Comparison of ENCODE assay signal across 10 cellular contexts in the genomic region with DNA sequence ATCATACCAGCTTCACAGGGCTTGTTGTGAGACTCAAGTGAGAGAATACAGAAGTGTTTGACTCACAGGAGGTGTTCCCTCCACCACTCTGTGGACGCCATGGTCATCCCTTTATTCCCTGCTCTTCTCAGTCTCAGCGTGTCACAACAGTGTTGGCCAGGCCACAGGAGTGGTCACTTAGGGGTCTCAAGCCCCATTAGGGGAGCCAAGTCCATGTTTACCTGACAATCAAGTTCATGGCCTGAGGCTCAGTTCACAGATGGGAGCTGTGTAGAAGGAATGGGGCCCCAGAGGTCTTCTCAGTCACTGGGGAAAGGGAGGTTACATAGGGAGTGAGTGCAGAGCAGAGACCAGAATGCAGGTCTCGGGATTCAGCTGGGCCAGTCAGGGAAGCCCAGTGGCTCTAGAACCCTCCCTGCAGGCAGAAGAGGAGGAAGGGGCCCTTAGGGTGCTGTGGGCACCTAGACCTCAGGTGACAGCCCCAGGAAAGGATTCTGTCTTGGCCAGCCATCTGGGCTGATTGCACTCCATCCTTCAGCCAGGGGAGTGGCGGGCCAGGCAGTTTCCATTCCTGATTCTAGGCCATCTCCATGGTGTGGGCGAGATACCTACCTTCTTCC. TPM values are rescaled to one million over a fixed set of nuclear protein-coding genes. Genes with fewer than 3 reads are reported as not detected.
DNase-seq lines count a peak whose midpoint lies in the region; ATAC-seq and TF ChIP-seq lines count a peak whose summit lies in the region.
"Had no signal": no experiment of that assay in that cellular context is flagged by ENCODE, and none has a peak within 500 bp of the region (broad histone marks: within the 10 kb centered on the region; RNA-seq: fewer than 3 reads in every experiment).

No MANE protein-coding gene starts in this region.

- H3K4me3 Mint-ChIP-seq in naive thymus-derived CD4-positive, alpha-beta T cell = no peak overlapping the region

- no peak for ATAC-seq in right cardiac atrium
- no peak for ATAC-seq in Right ventricle myocardium inferior
- ATAC-seq in naive thymus-derived CD4-positive, alpha-beta T cell = no peak

- no peaks in the 10 kb centered on the region for H3K9me3 Mint-ChIP-seq in naive thymus-derived CD4-positive, alpha-beta T cell

- peak overlapping the region in 8 of 9 donors; percentile 21 to 74 (median 33) for H3K27ac Mint-ChIP-seq in naive thymus-derived CD4-positive, alpha-beta T cell

- no peaks in the 10 kb centered on the region for H3K36me3 ChIP-seq in colonic mucosa
- peaks cover 0 to 24% (median 0%) of the 10 kb centered on the region in 3 experiments for H3K36me3 ChIP-seq in naive thymus-derived CD4-positive, alpha-beta T cell (ENCODE audit: control insufficient read depth in 2 of 3, insufficient read depth in 3 of 3, low read length in 3 of 3)
- H3K36me3 ChIP-seq in vagina = no peaks in the 10 kb centered on the region

- POLR2A ChIA-PET in naive thymus-derived CD4-positive, alpha-beta T cell (lab: Charles Lee) = interaction anchor here (0.6 to 0.7 kb wide), 2 partner anchors 8 to 37 kb away, joined by 3 to 4 read pairs; no protein-coding TSS in a partner anchor

- H3K9ac ChIP-seq in colonic mucosa (ENCODE audit: low read depth in 2 of 2, low read length in 2 of 2) = no peak overlapping the region

- no peak for DNase-seq in right cardiac atrium
- no peak for DNase-seq in Right ventricle myocardium inferior (ENCODE audit: missing footprints)
- no peak for DNase-seq in colonic mucosa
- no peak for DNase-seq in naive thymus-derived CD4-positive, alpha-beta T cell
- no peak for DNase-seq in vagina (ENCODE audit: extremely low spot score in 2 of 2)
- no peak for DNase-seq in epidermal melanocyte (ENCODE audit: insufficient read length, low spot score)
- DNase-seq in GF-D8 (lab: John Stamatoyannopoulos, UW) = no peak
- DNase-seq in erythroblast (lab: John Stamatoyannopoulos, UW) = no peak
- DNase-seq: NCI-H1436 treated with DMSO at 0.1 percent for 48 hours, SJCRH30 had no signal

- H3K4me1 Mint-ChIP-seq in naive thymus-derived CD4-positive, alpha-beta T cell = peaks cover 18 to 43% (median 37%) of the 10 kb centered on the region in 7 donors

- no peaks in the 10 kb centered on the region for H3K27me3 Mint-ChIP-seq in naive thymus-derived CD4-positive, alpha-beta T cell

- no peak for TF ChIP-seq CTCF in colonic mucosa (IDR thresholded peaks at IDR 0.05)
- TF ChIP-seq CTCF in vagina (IDR thresholded peaks at IDR 0.05) = no peak

- TF ChIP-seq POLR2A in vagina (IDR thresholded peaks at IDR 0.05) (no peak), erythroblast (IDR thresholded peaks at IDR 0.05; ENCODE audit: low read length) (no peak)

- H3K4me1 ChIP-seq in right cardiac atrium (ENCODE audit: control insufficient read depth, insufficient read depth, low read length) (peaks cover 34% of the 10 kb centered on the region), colonic mucosa (peaks cover 17% of the 10 kb centered on the region), vagina (peaks cover 62% of the 10 kb centered on the region)
- H3K4me1 ChIP-seq in naive thymus-derived CD4-positive, alpha-beta T cell (ENCODE audit: control insufficient read depth in 2 of 2, insufficient read depth in 2 of 2, low read length in 2 of 2) = peaks cover 0 to 7% of the 10 kb centered on the region in 2 donors
- H3K4me1 ChIP-seq: SJCRH30 had no signal

- CTCF ChIA-PET in naive thymus-derived CD4-positive, alpha-beta T cell (lab: Charles Lee) = interaction anchor here (1.0 kb wide), 1 partner anchor 9 kb away, joined by 4 read pairs; no protein-coding TSS in a partner anchor

- H3K9me3 ChIP-seq in right cardiac atrium (ENCODE audit: control insufficient read depth, low read length) = no peaks in the 10 kb centered on the region
- H3K9me3 ChIP-seq in colonic mucosa = no peaks in the 10 kb centered on the region
- no peaks in the 10 kb centered on the region for H3K9me3 ChIP-seq in naive thymus-derived CD4-positive, alpha-beta T cell (ENCODE audit: control insufficient read depth in 2 of 3, low read length in 3 of 3)
- no peaks in the 10 kb centered on the region for H3K9me3 ChIP-seq in vagina
- H3K9me3 ChIP-seq: SJCRH30 had no signal

- no peak overlapping the region for H3K4me3 ChIP-seq in right cardiac atrium (ENCODE audit: low read length)
- no peak overlapping the region for H3K4me3 ChIP-seq in colonic mucosa
- H3K4me3 ChIP-seq in naive thymus-derived CD4-positive, alpha-beta T cell (ENCODE audit: low read length) = no peak overlapping the region
- H3K4me3 ChIP-seq in vagina = no peak overlapping the region
- H3K4me3 ChIP-seq: SJCRH30 had no signal

- no peaks in the 10 kb centered on the region for H3K27me3 ChIP-seq in right cardiac atrium (ENCODE audit: control insufficient read depth, insufficient read depth)
- no peaks in the 10 kb centered on the region for H3K27me3 ChIP-seq in colonic mucosa
- H3K27me3 ChIP-seq in naive thymus-derived CD4-positive, alpha-beta T cell (ENCODE audit: control insufficient read depth in 2 of 2, insufficient read depth in 2 of 2, low read length in 2 of 2) = no peaks in the 10 kb centered on the region
- H3K27me3 ChIP-seq in vagina = no peaks in the 10 kb centered on the region
- H3K27me3 ChIP-seq: SJCRH30 had no signal

- intact Hi-C loops in right cardiac atrium (cut with DNase I) = no loop called here
- intact Hi-C loops in Right ventricle myocardium inferior (cut with DNase I) = no loop called here
- intact Hi-C loops in colonic mucosa (cut with DNase I) = no loop called here
- intact Hi-C loops in naive thymus-derived CD4-positive, alpha-beta T cell (cut with micrococcal nuclease) = no loop called here
- intact Hi-C loops in vagina (cut with DNase I) = no loop called here

- H3K27ac ChIP-seq in right cardiac atrium (ENCODE audit: low read length) (peak overlapping the region; percentile 85), colonic mucosa (peak overlapping the region; percentile 43), vagina (peak overlapping the region; percentile 63)
- H3K27ac ChIP-seq in naive thymus-derived CD4-positive, alpha-beta T cell (ENCODE audit: low read depth, low read length) = no peak overlapping the region
- H3K27ac ChIP-seq: SJCRH30 had no signal

- H3K36me3 Mint-ChIP-seq in naive thymus-derived CD4-positive, alpha-beta T cell = peaks cover 0 to 5% (median 0%) of the 10 kb centered on the region in 5 donors

- 90% methylated on average over 5 of the region's 5 CpGs for WGBS in right cardiac atrium

RNA-seq across cellular contexts. Expression of gene CENPT, which starts 9.5 kb away (rescaled TPM):
- 10 to 100 TPM; 24.3 to 29.0 (median 27.4) TPM for total RNA-seq in right cardiac atrium
- 26.7 TPM for polyA plus RNA-seq in right cardiac atrium
- 21.3 TPM for total RNA-seq in Right ventricle myocardium inferior
- 10 to 100 TPM; 25.6 to 38.9 TPM for total RNA-seq in colonic mucosa
- total RNA-seq in naive thymus-derived CD4-positive, alpha-beta T cell = 100 to 1,000 TPM in 3 of 5 experiments, 10 to 100 TPM in 2; 56.7 to 128 (median 100) TPM
- polyA plus RNA-seq in naive thymus-derived CD4-positive, alpha-beta T cell = 10 to 100 TPM; 11.8 to 22.7 TPM
- 57.7 TPM for total RNA-seq in vagina

RNA-seq across cellular contexts. Expression of gene NUTF2, which starts 10.3 kb away (rescaled TPM):
- total RNA-seq in right cardiac atrium (10 to 100 TPM; 66.6 to 80.7 (median 68.2) TPM), Right ventricle myocardium inferior (86.6 TPM), colonic mucosa (100 to 1,000 TPM in 1 of 2 donors, 10 to 100 TPM in 1; 58.3 to 108 TPM), vagina (131 TPM)
- 125 TPM for polyA plus RNA-seq in right cardiac atrium
- 100 to 1,000 TPM in 1 of 5 experiments, 10 to 100 TPM in 4; 34.7 to 125 (median 40.4) TPM for total RNA-seq in naive thymus-derived CD4-positive, alpha-beta T cell
- polyA plus RNA-seq in naive thymus-derived CD4-positive, alpha-beta T cell = 100 to 1,000 TPM in 1 of 2 donors, 10 to 100 TPM in 1; 98.0 to 118 TPM

RNA-seq across cellular contexts. Expression of gene THAP11, which starts 14.9 kb away (rescaled TPM):
- total RNA-seq in right cardiac atrium (10 to 100 TPM; 27.5 to 34.0 (median 32.0) TPM), Right ventricle myocardium inferior (32.3 TPM), colonic mucosa (10 to 100 TPM; 22.0 to 33.2 TPM), vagina (50.6 TPM)
- 20.8 TPM for polyA plus RNA-seq in right cardiac atrium
- 10 to 100 TPM; 29.0 to 62.7 (median 44.6) TPM for total RNA-seq in naive thymus-derived CD4-positive, alpha-beta T cell
- polyA plus RNA-seq in naive thymus-derived CD4-positive, alpha-beta T cell = 100 to 1,000 TPM; 134 to 204 TPM

RNA-seq across cellular contexts. Expression of gene EDC4, which starts 15.8 kb away (rescaled TPM):
- total RNA-seq in right cardiac atrium (10 to 100 TPM; 29.7 to 35.6 (median 31.9) TPM), Right ventricle myocardium inferior (35.4 TPM), colonic mucosa (10 to 100 TPM; 58.6 to 96.5 TPM), vagina (71.9 TPM)
- 21.7 TPM for polyA plus RNA-seq in right cardiac atrium
- total RNA-seq in naive thymus-derived CD4-positive, alpha-beta T cell = 100 to 1,000 TPM; 103 to 166 (median 122) TPM
- polyA plus RNA-seq in naive thymus-derived CD4-positive, alpha-beta T cell = 10 to 100 TPM; 34.8 to 52.4 TPM

RNA-seq across cellular contexts. Expression of gene NRN1L, which starts 27.6 kb away (rescaled TPM):
- total RNA-seq in right cardiac atrium (under 1 TPM in 1 of 4 donors, not detected in 3; 0.53 TPM), Right ventricle myocardium inferior (0.54 TPM), colonic mucosa (under 1 TPM; 0.93 to 0.96 TPM), vagina (not detected)
- 0.41 TPM for polyA plus RNA-seq in right cardiac atrium
- 1 to 10 TPM; 1.1 to 6.4 (median 3.2) TPM for total RNA-seq in naive thymus-derived CD4-positive, alpha-beta T cell
- not detected for polyA plus RNA-seq in naive thymus-derived CD4-positive, alpha-beta T cell
- total RNA-seq: SJCRH30 had no signal
